ENCODE assay signal across 15 cellular contexts in genomic region chr5:53151713-53152458, GRCh38. TPM values are rescaled to one million over a fixed set of nuclear protein-coding genes. Genes with fewer than 3 reads are reported as not detected.
DNase-seq lines count a peak whose midpoint lies in the region; TF ChIP-seq lines count a peak whose summit lies in the region.
"Had no signal": no experiment of that assay in that cellular context is flagged by ENCODE, and none has a peak within 500 bp of the region (broad histone marks: within the 10 kb centered on the region; RNA-seq: fewer than 3 reads in every experiment).

No MANE protein-coding gene starts in this region.

- H3K27ac Mint-ChIP-seq in chondrocyte (ENCODE audit: unreplicated experiment): peak overlapping the region; percentile 80
- H3K27ac Mint-ChIP-seq: activated CD4-positive, alpha-beta T cell treated with anti-CD3 and anti-CD28 coated beads for 36 hours; B cell; memory B cell had no signal

- H3K4me1 Mint-ChIP-seq in chondrocyte (ENCODE audit: low read depth): peaks cover 26% of the 10 kb centered on the region
- H3K4me1 Mint-ChIP-seq: activated CD4-positive, alpha-beta T cell treated with anti-CD3 and anti-CD28 coated beads for 36 hours; B cell; memory B cell had no signal

- no peaks in the 10 kb centered on the region for H3K9me3 Mint-ChIP-seq in chondrocyte (ENCODE audit: low read depth)
- H3K9me3 Mint-ChIP-seq: memory B cell had no signal

- POLR2A ChIA-PET in AG04449 (lab: Yijun Ruan, JAX): no interaction called here

- intact Hi-C loops in lower leg skin (cut with DNase I; ENCODE audit: low total_unique reads): no loop called here

- in situ Hi-C loops in KBM-7 (cut with MboI; ENCODE audit: low pct_unique_long_range_greater_than_20kb, low sequenced_read_pairs): no loop called here

- peak; percentile 75 for DNase-seq in AG04449 (ENCODE audit: low read depth, low spot score)
- peak; percentile 75 for DNase-seq in HT1080 (ENCODE audit: low read depth)
- no peak for DNase-seq in chondrocyte (ENCODE audit: low spot score)
- DNase-seq in lower leg skin (ENCODE audit: low spot score in 2 of 2): peak; percentile 48 to 85
- DNase-seq in globus pallidus (ENCODE audit: low spot score): no peak
- no peak for DNase-seq in NAMALWA (ENCODE audit: low spot score)
- no peak for DNase-seq in KBM-7
- no peak for DNase-seq in COLO829 (ENCODE audit: low spot score)
- DNase-seq: activated CD4-positive, alpha-beta T cell treated with anti-CD3 and anti-CD28 coated beads for 36 hours; central memory CD4-positive, alpha-beta T cell; heart left ventricle; NCI-H1436 treated with DMSO at 0.1 percent for 48 hours; NCI-H774 had no signal

- no peak overlapping the region for H3K4me3 Mint-ChIP-seq in chondrocyte (ENCODE audit: unreplicated experiment)
- H3K4me3 Mint-ChIP-seq: activated CD4-positive, alpha-beta T cell treated with anti-CD3 and anti-CD28 coated beads for 36 hours; B cell; memory B cell had no signal

- CTCF ChIA-PET in AG04449 (lab: Yijun Ruan, JAX): interaction anchor here (0.9 to 1.7 kb wide), 3 partner anchors 12 to 29 kb away, joined by 3 to 4 read pairs (median 4); no protein-coding TSS in a partner anchor

- no peak for TF ChIP-seq POLR2A in lower leg skin (IDR thresholded peaks at IDR 0.05)

- no peaks in the 10 kb centered on the region for H3K36me3 Mint-ChIP-seq in chondrocyte (ENCODE audit: low read depth)
- H3K36me3 Mint-ChIP-seq: memory B cell had no signal

- no peak overlapping the region for H3K4me3 ChIP-seq in AG04449 (ENCODE audit: low read depth, low read length)
- no peak overlapping the region for H3K4me3 ChIP-seq in lower leg skin (ENCODE audit: low read depth, poor library complexity, severe bottlenecking)
- H3K4me3 ChIP-seq: heart left ventricle had no signal

- no peaks in the 10 kb centered on the region for H3K27me3 Mint-ChIP-seq in chondrocyte (ENCODE audit: low read depth)

- TF ChIP-seq CTCF in AG04449 (IDR thresholded peaks at IDR 0.05; ENCODE audit: insufficient read depth, low read length, missing control alignments) (no peak), chondrocyte (IDR thresholded peaks at IDR 0.05) (no peak), lower leg skin (IDR thresholded peaks at IDR 0.05) (no peak)

- WGBS in lower leg skin, 2 donors: 79 to 89% methylated on average over 3 of the region's 3 CpGs

RNA-seq across cellular contexts. Expression of gene MOCS2, which starts 42.3 kb away (rescaled TPM):
- total RNA-seq in HT1080 (2014; rRNA removed; shearing (Covaris generic)): 54.3 and 62.7 TPM in 2 replicates
- 75.0 and 85.5 TPM in 2 replicates for polyA plus RNA-seq in HT1080 (2015; cell fraction: cytosol; rRNA removed)
- polyA plus RNA-seq in HT1080 (2015; cell fraction: nucleus; rRNA removed): 31.8 and 37.8 TPM in 2 replicates
- total RNA-seq in chondrocyte: 33.1 to 41.6 TPM (median 34.1 TPM) in 3 replicates
- total RNA-seq in lower leg skin: 10 to 100 TPM; 12.1 to 23.3 (median 17.6) TPM

Comparison
In these comparisons a context has a peak if more than half of its experiments do, and no peak if none do; other contexts are left out.
1. DNase-seq: peak in AG04449 (single experiment), HT1080 (single experiment) and lower leg skin (2 of 2); none in chondrocyte (single experiment), globus pallidus (single experiment), NAMALWA (single experiment), KBM-7 (single experiment) and COLO829 (single experiment).